ENCODE assay signal across 2 cellular contexts in genomic region chr1:2108877-2109580, GRCh38.
TF ChIP-seq lines count a peak whose summit lies in the region.

No MANE protein-coding gene starts in this region.

TF ChIP-seq in K562, 482 proteins besides CTCF, POLR2A, EP300 and RAD21 (continues in another document):
- 0 out of 2 replicates have a peak, but pooled peaks have one; percentile 30 for TF ChIP-seq HDAC2 (IDR thresholded peaks at IDR 0.05)
- no peak for TF ChIP-seq HOXB6 (CRISPR knock-in tag; IDR thresholded peaks at IDR 0.05; ENCODE audit: borderline replicate concordance)
- peak; percentile 55 to 70; a peak in 3 of 4 replicates for TF ChIP-seq KDM1A (IDR thresholded peaks at IDR 0.05)
- no peak for TF ChIP-seq HMGXB4 (CRISPR knock-in tag; IDR thresholded peaks at IDR 0.05)
- no peak for TF ChIP-seq ATF1 (CRISPR knock-in tag; IDR thresholded peaks at IDR 0.05)
- no peak for TF ChIP-seq ATF1 (tag; IDR thresholded peaks at IDR 0.05)
- no peak for TF ChIP-seq RERE (CRISPR knock-in tag; IDR thresholded peaks at IDR 0.05; ENCODE audit: borderline replicate concordance)
- TF ChIP-seq ZEB2 (IDR thresholded peaks at IDR 0.05), result no peak
- no peak for TF ChIP-seq BRD9 (IDR thresholded peaks at IDR 0.05; ENCODE audit: low read depth, partially characterized antibody)
- no peak for TF ChIP-seq PREB (CRISPR knock-in tag; IDR thresholded peaks at IDR 0.05)
- TF ChIP-seq KLF6 (CRISPR knock-in tag; IDR thresholded peaks at IDR 0.05; ENCODE audit: borderline replicate concordance), result no peak
- TF ChIP-seq SRSF7 (optimal IDR thresholded peaks at IDR 0.05; ENCODE audit: low read depth, low read length), result no peak
- TF ChIP-seq MLLT1 (IDR thresholded peaks at IDR 0.05), result no peak
- peak; percentile 76 for TF ChIP-seq ZNF740 (CRISPR knock-in tag; IDR thresholded peaks at IDR 0.05)
- no peak for TF ChIP-seq ZNF740 (tag; IDR thresholded peaks at IDR 0.05)
- peak; percentile 42; the same call in 1 of the 2 replicates for TF ChIP-seq STAG1 (CRISPR knock-in tag; IDR thresholded peaks at IDR 0.05; ENCODE audit: borderline replicate concordance)
- no peak for TF ChIP-seq CBFB (CRISPR knock-in tag; IDR thresholded peaks at IDR 0.05)
- no peak for TF ChIP-seq ZNF717 (CRISPR knock-in tag; IDR thresholded peaks at IDR 0.05)
- TF ChIP-seq CBX1 (IDR thresholded peaks at IDR 0.05; ENCODE audit: low read depth), result 0 out of 2 replicates have a peak, but pooled peaks have one; percentile 58
- TF ChIP-seq POLR2B (IDR thresholded peaks at IDR 0.05; ENCODE audit: low read depth, partially characterized antibody), result no peak

TF ChIP-seq in HepG2, 621 proteins besides CTCF, POLR2A, EP300 and RAD21:
- TF ChIP-seq ZNF264 (CRISPR knock-in tag; IDR thresholded peaks at IDR 0.05) (no peak), ZMYM3 (CRISPR knock-in tag; IDR thresholded peaks at IDR 0.05) (peak; percentile 50; the same call in 1 of the 2 replicates), ZNF629 (CRISPR knock-in tag; conservative IDR thresholded peaks at IDR 0.05) (peak; percentile 69), CHD2 (IDR thresholded peaks at IDR 0.05; ENCODE audit: low read depth, low read length) (no peak), ZNF597 (CRISPR knock-in tag; IDR thresholded peaks at IDR 0.05) (no peak), NFIC (IDR thresholded peaks at IDR 0.05; ENCODE audit: low read length) (no peak), SKIL (CRISPR knock-in tag; IDR thresholded peaks at IDR 0.05; ENCODE audit: borderline replicate concordance) (no peak), NKX3-1 (CRISPR knock-in tag; IDR thresholded peaks at IDR 0.05) (no peak), THRA (CRISPR knock-in tag; IDR thresholded peaks at IDR 0.05; ENCODE audit: borderline replicate concordance) (no peak), HNRNPK (IDR thresholded peaks at IDR 0.05; ENCODE audit: low read depth, low read length, poor library complexity, severe bottlenecking) (no peak), GLI4 (CRISPR knock-in tag; IDR thresholded peaks at IDR 0.05; ENCODE audit: borderline replicate concordance) (no peak), SETDB1 (CRISPR knock-in tag; IDR thresholded peaks at IDR 0.05; ENCODE audit: borderline replicate concordance) (no peak), ZFP82 (CRISPR knock-in tag; IDR thresholded peaks at IDR 0.05; ENCODE audit: borderline replicate concordance) (no peak), REST (IDR thresholded peaks at IDR 0.05; ENCODE audit: borderline replicate concordance in 1 of 2, low read depth in 1 of 2, low read length in 2 of 2) (no peak), ZNF710 (CRISPR knock-in tag; IDR thresholded peaks at IDR 0.05; ENCODE audit: borderline replicate concordance) (no peak), CC2D1A (CRISPR knock-in tag; IDR thresholded peaks at IDR 0.05) (no peak), ARID4A (CRISPR knock-in tag; IDR thresholded peaks at IDR 0.05; ENCODE audit: borderline replicate concordance) (no peak), NRL (CRISPR knock-in tag; IDR thresholded peaks at IDR 0.05; ENCODE audit: borderline replicate concordance) (0 out of 2 replicates have a peak, but pooled peaks have one; percentile 41), ARID3A (IDR thresholded peaks at IDR 0.05; ENCODE audit: low read depth, low read length) (no peak)
